Comparison of ENCODE assay signal across 26 cellular contexts in the genomic region with DNA sequence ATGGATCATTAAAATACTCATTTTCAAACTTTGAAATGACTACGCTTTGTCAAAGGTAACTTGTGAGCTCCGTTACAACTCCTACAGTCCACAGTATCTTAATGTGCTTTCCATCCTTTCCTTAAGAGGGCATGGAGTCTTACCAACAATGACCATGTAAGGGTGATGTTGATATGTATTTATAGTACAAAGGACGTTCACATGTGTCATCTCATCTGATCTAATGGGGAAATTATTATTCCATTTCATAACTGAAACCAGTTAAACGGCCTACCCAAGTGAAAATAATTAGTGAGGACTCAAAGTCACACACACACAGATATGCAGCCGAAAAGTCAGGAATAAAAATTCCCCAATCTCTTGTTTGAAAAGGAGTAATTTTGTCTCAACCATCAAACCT. TPM values are rescaled to one million over a fixed set of nuclear protein-coding genes. Genes with fewer than 3 reads are reported as not detected.
A peak's percentile ranks its signal among the peaks of the same experiment; 100 is the strongest.
DNase-seq lines count a peak whose midpoint lies in the region; FAIRE-seq and TF ChIP-seq lines count a peak whose summit lies in the region.
"Had no signal": no experiment of that assay in that cellular context is flagged by ENCODE, and none has a peak within 500 bp of the region (broad histone marks: within the 10 kb centered on the region; RNA-seq: fewer than 3 reads in every experiment).

No MANE protein-coding gene starts in this region.

- H3K4me1 ChIP-seq in sigmoid colon = peaks cover 0 to 98% (median 77%) of the 10 kb centered on the region in 4 donors

- peak overlapping the region in 3 of 4 donors; percentile 25 to 82 (median 52) for H3K4me3 Mint-ChIP-seq in IgD-negative memory B cell
- H3K4me3 Mint-ChIP-seq: CD8-positive, alpha-beta T cell; GM23338; natural killer cell; stimulated activated naive B cell treated with anti-CD40 and anti-IgM and Interleukin-4, amounts not matched to agents 10 μg/mL and 1 μg/mL and 100 μg/mL, for 72 hours had no signal

- WGBS in sigmoid colon, 2 donors = 70 to 84% methylated on average over 5 of the region's 5 CpGs

- no peaks in the 10 kb centered on the region for H3K27me3 Mint-ChIP-seq in IgD-negative memory B cell
- H3K27me3 Mint-ChIP-seq: stimulated activated naive B cell treated with anti-CD40 and anti-IgM and Interleukin-4, amounts not matched to agents 10 μg/mL and 1 μg/mL and 100 μg/mL, for 72 hours had no signal

- H3K36me3 Mint-ChIP-seq in IgD-negative memory B cell = peaks cover 6% of the 10 kb centered on the region
- H3K36me3 Mint-ChIP-seq: CD8-positive, alpha-beta T cell; natural killer cell had no signal

- peaks cover 53 to 68% (median 64%) of the 10 kb centered on the region in 3 donors for H3K4me1 Mint-ChIP-seq in IgD-negative memory B cell

- H3K9me3 Mint-ChIP-seq in IgD-negative memory B cell = no peaks in the 10 kb centered on the region
- H3K9me3 Mint-ChIP-seq: CD8-positive, alpha-beta T cell; GM23338; natural killer cell had no signal

- FAIRE-seq in GM12891 (lab: Jason Lieb, UNC) = peak; percentile 47
- FAIRE-seq: colon had no signal

- H3K27me3 ChIP-seq in sigmoid colon = no peaks in the 10 kb centered on the region
- H3K27me3 ChIP-seq: brain microvascular endothelial cell, gastrocnemius medialis, right lobe of liver had no signal

- H3K4me3 ChIP-seq in fibroblast of mammary gland (ENCODE audit: control insufficient read depth, low read depth, low read length) (no peak overlapping the region), sigmoid colon (peak overlapping the region in 1 of 4 donors; percentile 1)
- H3K4me3 ChIP-seq: gastrocnemius medialis, GM23338, right lobe of liver had no signal

- H3K9me3 ChIP-seq in sigmoid colon = no peaks in the 10 kb centered on the region
- H3K9me3 ChIP-seq: gastrocnemius medialis, right lobe of liver had no signal

- intact Hi-C loops in sigmoid colon (cut with DNase I) = no loop called here

- H3K27ac ChIP-seq in sigmoid colon = peak overlapping the region; percentile 71 to 99 (median 90)
- H3K27ac ChIP-seq: brain microvascular endothelial cell, gastrocnemius medialis, KMS-11, right lobe of liver had no signal

- TF ChIP-seq CTCF in fibroblast of mammary gland (conservative IDR thresholded peaks at IDR 0.05; ENCODE audit: control insufficient read depth, insufficient read depth, low read depth, low read length) (no peak), sigmoid colon (IDR thresholded peaks at IDR 0.05) (no peak)

- H3K27ac Mint-ChIP-seq in IgD-negative memory B cell = peak overlapping the region in 1 of 3 donors; percentile 58
- H3K27ac Mint-ChIP-seq: CD8-positive, alpha-beta T cell; GM23338; natural killer cell had no signal

- TF ChIP-seq POLR2A in GM12891 (IDR thresholded peaks at IDR 0.05; ENCODE audit: low read depth, low read length) (no peak), sigmoid colon (IDR thresholded peaks at IDR 0.05) (no peak)

- TF ChIP-seq EP300 in sigmoid colon (IDR thresholded peaks at IDR 0.05) = no peak

- H3K36me3 ChIP-seq in sigmoid colon = no peaks in the 10 kb centered on the region
- H3K36me3 ChIP-seq: brain microvascular endothelial cell, gastrocnemius medialis, right lobe of liver had no signal

- DNase-seq in GM12891 (ENCODE audit: insufficient read length, low spot score) = no peak
- peak; percentile 27 for DNase-seq in fibroblast of mammary gland (ENCODE audit: low read depth)
- no peak for DNase-seq in sigmoid colon
- DNase-seq in SIG-M5 (lab: John Stamatoyannopoulos, UW) = no peak
- DNase-seq in cortex of kidney (lab: John Stamatoyannopoulos, UW) = no peak
- DNase-seq in NCI-H187 treated with DMSO at 0.1 percent for 48 hours (lab: John Stamatoyannopoulos, UW) = no peak
- no peak for DNase-seq in activated gamma-delta T cell (lab: John Stamatoyannopoulos, UW)
- DNase-seq: activated CD4-positive, alpha-beta T cell treated with anti-CD3 and anti-CD28 coated beads for 48 hours; activated effector memory CD4-positive, alpha-beta T cell treated with Interleukin-2 at 50 U/mL for 16 hours; brain microvascular endothelial cell; CD8-positive, alpha-beta T cell; DMS153; gastrocnemius medialis; kidney glomerular epithelial cell; MV-4-11; natural killer cell; NCI-H1694; NCI-H748 treated with DMSO at 0.1 percent for 48 hours; OCI-M1; right lobe of liver; SHP77 treated with DMSO at 0.1 percent for 48 hours; stimulated activated naive B cell treated with anti-CD40 and anti-IgM and Interleukin-4, amounts not matched to agents 10 μg/mL and 1 μg/mL and 100 μg/mL, for 72 hours had no signal

TF ChIP-seq in GM12891, 5 proteins besides CTCF, POLR2A, EP300 and RAD21:
- TF ChIP-seq POU2F2 (IDR thresholded peaks at IDR 0.05; ENCODE audit: low read depth, low read length) (no peak), POLR2AphosphoS5 (IDR thresholded peaks at IDR 0.05; ENCODE audit: low read depth, low read length) (no peak), PAX5 (IDR thresholded peaks at IDR 0.05; ENCODE audit: insufficient read depth, low read length, severe bottlenecking) (no peak), TAF1 (IDR thresholded peaks at IDR 0.05; ENCODE audit: low read depth, low read length) (no peak), SPI1 (IDR thresholded peaks at IDR 0.05; ENCODE audit: low read depth, low read length) (no peak)

RNA-seq across cellular contexts. Expression of a gene that starts 9.6 kb away (rescaled TPM):
- polyA plus RNA-seq in GM12891 (2012; ENCODE audit: low read depth, missing spikeins) = 18.8 TPM
- polyA plus RNA-seq in IgD-negative memory B cell (18.8 TPM), sigmoid colon (10 to 100 TPM; 20.3 to 36.1 (median 29.4) TPM)
- 10 to 100 TPM; 69.5 to 91.3 (median 80.9) TPM for total RNA-seq in sigmoid colon
